Comparison of ENCODE assay signal across 16 cellular contexts in the genomic region with DNA sequence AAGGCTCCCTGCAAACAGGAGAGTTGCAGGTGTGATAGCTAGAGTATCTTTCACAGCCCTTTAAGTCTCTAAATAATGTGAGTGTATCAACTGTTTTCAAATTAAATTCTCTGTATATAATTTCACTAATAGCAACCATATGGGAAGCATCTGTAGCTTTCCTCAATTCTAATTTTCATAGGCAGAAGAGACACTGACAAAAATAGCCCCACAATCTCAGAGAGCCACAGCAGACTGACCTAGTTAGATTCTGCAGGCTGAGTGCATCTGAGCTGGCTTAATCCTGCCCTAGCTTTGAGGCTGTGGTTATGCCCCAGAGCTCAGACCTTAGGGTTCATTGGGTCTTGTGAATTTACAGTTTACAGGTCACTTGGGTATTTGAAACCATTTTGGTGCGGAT.
"Had no signal": no experiment of that assay in that cellular context is flagged by ENCODE, and none has a peak within 500 bp of the region (broad histone marks: within the 10 kb centered on the region; RNA-seq: fewer than 3 reads in every experiment).

No MANE protein-coding gene starts in this region.

- H3K27ac ChIP-seq: ascending aorta, breast epithelium had no signal

- H3K9me3 Mint-ChIP-seq: activated CD4-positive, alpha-beta T cell treated with anti-CD3 and anti-CD28 coated beads, Interleukin-2, amount 10 ng/mL, durations not matched to agents 24 days and 14 days; nephron; stimulated activated memory B cell treated with anti-CD40 and anti-IgM and Interleukin-4, amounts not matched to agents 10 μg/mL and 1 μg/mL and 100 μg/mL, for 72 hours; T-helper 2 cell treated with Interferon-gamma antibody and Interleukin-4, amounts not matched to agents 5 μg/mL and 100 μg/mL, for 36 hours had no signal

- DNase-seq: activated CD4-positive, alpha-beta T cell treated with anti-CD3 and anti-CD28 coated beads, Interleukin-2, amount 10 ng/mL, durations not matched to agents 24 days and 14 days; activated CD4-positive, CD25-positive, alpha-beta regulatory T cell; activated CD8-positive, alpha-beta memory T cell treated with anti-CD3 and anti-CD28 coated beads, Interleukin-2, amount 50 U/mL, for 48 hours; activated CD8-positive, alpha-beta T cell treated with anti-CD3 and anti-CD28 coated beads, Interleukin-2, amount 10 ng/mL, durations not matched to agents 7 days and 5 days; activated gamma-delta T cell treated with Interleukin-2 at 50 U/mL for 16 hours; kidney glomerular epithelial cell; nucleus accumbens; posterior cingulate gyrus; stimulated activated CD4-positive, alpha-beta T cell treated with anti-CD3 and anti-CD28 coated beads, Interleukin-2, amount 100 ng/mL, for 48 hours; trophoblast cell had no signal

- H3K4me3 Mint-ChIP-seq: activated CD4-positive, alpha-beta T cell treated with anti-CD3 and anti-CD28 coated beads, Interleukin-2, amount 10 ng/mL, durations not matched to agents 24 days and 14 days; activated CD8-positive, alpha-beta T cell treated with anti-CD3 and anti-CD28 coated beads, Interleukin-2, amount 10 ng/mL, durations not matched to agents 7 days and 5 days; activated naive CD8-positive, alpha-beta T cell; nephron; stimulated activated memory B cell treated with anti-CD40 and anti-IgM and Interleukin-4, amounts not matched to agents 10 μg/mL and 1 μg/mL and 100 μg/mL, for 72 hours; T-helper 2 cell treated with Interferon-gamma antibody and Interleukin-4, amounts not matched to agents 5 μg/mL and 100 μg/mL, for 36 hours had no signal

- ATAC-seq: activated CD8-positive, alpha-beta T cell treated with anti-CD3 and anti-CD28 coated beads, Interleukin-2, amount 10 ng/mL, durations not matched to agents 7 days and 5 days; stimulated activated memory B cell treated with anti-CD40 and anti-IgM and Interleukin-4, amounts not matched to agents 10 μg/mL and 1 μg/mL and 100 μg/mL, for 72 hours had no signal

- H3K27me3 Mint-ChIP-seq: activated naive CD8-positive, alpha-beta T cell; stimulated activated memory B cell treated with anti-CD40 and anti-IgM and Interleukin-4, amounts not matched to agents 10 μg/mL and 1 μg/mL and 100 μg/mL, for 72 hours had no signal

- H3K4me1 ChIP-seq: ascending aorta, breast epithelium had no signal

- H3K9me3 ChIP-seq: ascending aorta, breast epithelium had no signal

- H3K4me1 Mint-ChIP-seq: activated CD4-positive, alpha-beta T cell treated with anti-CD3 and anti-CD28 coated beads, Interleukin-2, amount 10 ng/mL, durations not matched to agents 24 days and 14 days; nephron; stimulated activated memory B cell treated with anti-CD40 and anti-IgM and Interleukin-4, amounts not matched to agents 10 μg/mL and 1 μg/mL and 100 μg/mL, for 72 hours had no signal

- H3K27ac Mint-ChIP-seq: activated CD4-positive, alpha-beta T cell treated with anti-CD3 and anti-CD28 coated beads, Interleukin-2, amount 10 ng/mL, durations not matched to agents 24 days and 14 days; activated CD8-positive, alpha-beta T cell treated with anti-CD3 and anti-CD28 coated beads, Interleukin-2, amount 10 ng/mL, durations not matched to agents 7 days and 5 days; activated naive CD8-positive, alpha-beta T cell; nephron; stimulated activated memory B cell treated with anti-CD40 and anti-IgM and Interleukin-4, amounts not matched to agents 10 μg/mL and 1 μg/mL and 100 μg/mL, for 72 hours; T-helper 2 cell treated with Interferon-gamma antibody and Interleukin-4, amounts not matched to agents 5 μg/mL and 100 μg/mL, for 36 hours had no signal

- H3K36me3 ChIP-seq: ascending aorta, breast epithelium had no signal

- H3K27me3 ChIP-seq: ascending aorta, breast epithelium had no signal

- H3K4me3 ChIP-seq: ascending aorta, breast epithelium had no signal

- H3K36me3 Mint-ChIP-seq: activated naive CD8-positive, alpha-beta T cell; stimulated activated memory B cell treated with anti-CD40 and anti-IgM and Interleukin-4, amounts not matched to agents 10 μg/mL and 1 μg/mL and 100 μg/mL, for 72 hours had no signal
